ENCODE assay signal across 19 cellular contexts in genomic region chr5:109335114-109335513, GRCh38.
"Had no signal": no experiment of that assay in that cellular context is flagged by ENCODE, and none has a peak within 500 bp of the region (broad histone marks: within the 10 kb centered on the region; RNA-seq: fewer than 3 reads in every experiment).

No MANE protein-coding gene starts in this region.

- H3K27me3 Mint-ChIP-seq: activated naive CD8-positive, alpha-beta T cell treated with anti-CD3 and anti-CD28 coated beads for 36 hours; T-helper 17 cell had no signal

- H3K27ac ChIP-seq: lower lobe of right lung, tibial nerve had no signal

- H3K27me3 ChIP-seq: tibial nerve had no signal

- H3K27ac Mint-ChIP-seq: activated naive CD8-positive, alpha-beta T cell treated with anti-CD3 and anti-CD28 coated beads for 36 hours; activated T-helper 1 cell treated with anti-CD3 and anti-CD28 coated beads, Interleukin-12 subunit alpha, Interleukin-12 subunit beta, Interleukin-2, Interleukin-4 antibody, amounts not matched to agents 30 ng/mL and 10 ng/mL and 1 ng/mL, durations not matched to agents 14 hours and 24 hours and 36 hours; nephron progenitor cell; T-helper 17 cell had no signal

- H3K9me3 ChIP-seq: lower lobe of right lung, tibial nerve had no signal

- H3K4me1 Mint-ChIP-seq: activated naive CD8-positive, alpha-beta T cell treated with anti-CD3 and anti-CD28 coated beads for 36 hours; nephron progenitor cell had no signal

- DNase-seq: activated CD4-positive, alpha-beta T cell treated with anti-CD3 and anti-CD28 coated beads, Interleukin-2, amount 50 U/mL, for 4 hours; activated gamma-delta T cell treated with Interleukin-2 at 50 U/mL for 16 hours; activated naive CD8-positive, alpha-beta T cell treated with anti-CD3 and anti-CD28 coated beads for 36 hours; amniotic stem cell; caudate nucleus; erythroblast; foreskin melanocyte; immature natural killer cell; lower lobe of right lung; nephron progenitor cell; nucleus accumbens; stimulated activated CD4-positive, alpha-beta T cell treated with anti-CD3 and anti-CD28 coated beads, Interleukin-12 subunit alpha, Interleukin-12 subunit beta, amount 100 ng/mL, for 4 hours; stimulated activated CD4-positive, alpha-beta T cell treated with anti-CD3 and anti-CD28 coated beads, Interleukin-1b, Interleukin-23, amount 100 ng/mL, for 48 hours; stimulated activated CD8-positive, alpha-beta memory T cell treated with anti-CD3 and anti-CD28 coated beads, Interleukin-4, amount 100 ng/mL, for 48 hours; stimulated activated naive CD4-positive, alpha-beta T cell treated with Interleukin-2 at 50 U/mL for 16 hours; substantia nigra; T-helper 17 cell had no signal

- ATAC-seq: lower lobe of right lung, T-helper 17 cell had no signal

- H3K4me3 ChIP-seq: lower lobe of right lung, tibial nerve had no signal

- H3K9me3 Mint-ChIP-seq: activated naive CD8-positive, alpha-beta T cell treated with anti-CD3 and anti-CD28 coated beads for 36 hours; activated T-helper 1 cell treated with anti-CD3 and anti-CD28 coated beads, Interleukin-12 subunit alpha, Interleukin-12 subunit beta, Interleukin-2, Interleukin-4 antibody, amounts not matched to agents 30 ng/mL and 10 ng/mL and 1 ng/mL, durations not matched to agents 14 hours and 24 hours and 36 hours; immature natural killer cell had no signal

- H3K4me3 Mint-ChIP-seq: activated naive CD8-positive, alpha-beta T cell treated with anti-CD3 and anti-CD28 coated beads for 36 hours; activated T-helper 1 cell treated with anti-CD3 and anti-CD28 coated beads, Interleukin-12 subunit alpha, Interleukin-12 subunit beta, Interleukin-2, Interleukin-4 antibody, amounts not matched to agents 30 ng/mL and 10 ng/mL and 1 ng/mL, durations not matched to agents 14 hours and 24 hours and 36 hours; immature natural killer cell; nephron progenitor cell; T-helper 17 cell had no signal
